In the genomic region with DNA sequence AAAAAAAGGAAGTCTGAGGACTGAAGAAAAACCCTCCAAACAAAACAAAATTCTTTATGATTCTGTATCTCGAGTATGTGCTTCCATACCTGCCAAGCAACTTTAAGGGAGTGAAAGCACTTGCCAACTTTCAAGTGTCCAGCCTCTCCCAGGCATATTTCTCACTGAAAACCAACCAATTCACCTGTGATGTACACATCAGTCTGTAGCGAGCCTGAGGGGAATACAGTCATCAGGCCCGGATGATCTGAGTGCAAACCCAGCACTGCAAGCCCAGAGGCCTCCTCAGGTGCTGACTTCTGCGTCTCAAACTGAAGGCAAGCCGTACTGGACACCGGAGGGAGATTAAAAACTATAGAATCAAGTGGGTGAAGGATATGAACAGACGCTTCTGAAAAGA, we compare ENCODE assay signal across 4 cellular contexts.
"Had no signal": no experiment of that assay in that cellular context is flagged by ENCODE, and none has a peak within 500 bp of the region (broad histone marks: within the 10 kb centered on the region; RNA-seq: fewer than 3 reads in every experiment).

No MANE protein-coding gene starts in this region.

- DNase-seq: H9, HCEC 1CT, IMR-90 had no signal

- H2AFZ ChIP-seq: GM23338 had no signal

- H3K4me1 Mint-ChIP-seq: H9 had no signal

- H3K4me3 ChIP-seq: GM23338 had no signal

- ATAC-seq: GM23338 had no signal

- H3K4me2 ChIP-seq: GM23338 had no signal

- H3K27ac Mint-ChIP-seq: GM23338 had no signal

- H3K4me3 Mint-ChIP-seq: GM23338, H9 had no signal
